In genomic region chr12:26845057-26845666, GRCh38 we compare ENCODE assay signal across 8 cellular contexts. TPM values are rescaled to one million over a fixed set of nuclear protein-coding genes. Genes with fewer than 3 reads are reported as not detected.
DNase-seq lines count a peak whose midpoint lies in the region; FAIRE-seq and TF ChIP-seq lines count a peak whose summit lies in the region.

No MANE protein-coding gene starts in this region.

- TF ChIP-seq CTCF in GM12873 (IDR thresholded peaks at IDR 0.05; ENCODE audit: insufficient read depth, low read depth, low read length, missing control alignments) (peak; percentile 30), fibroblast of lung (conservative IDR thresholded peaks at IDR 0.05 in 1 of 2, IDR thresholded peaks at IDR 0.05 in 1 of 2; ENCODE audit: low read depth in 1 of 2, low read length in 2 of 2) (peak; percentile 54 to 64), neutrophil (IDR thresholded peaks at IDR 0.05) (peak; percentile 32)

- H2AFZ ChIP-seq in fibroblast of lung (ENCODE audit: low read length), result no peak overlapping the region

- FAIRE-seq in A204.1 (lab: Jason Lieb, UNC), result peak; percentile 85

- H4K20me1 ChIP-seq in fibroblast of lung (ENCODE audit: control insufficient read depth, extremely low read depth, insufficient read depth, low read length), result no peaks in the 10 kb centered on the region

- no peak overlapping the region for H3K9ac ChIP-seq in fibroblast of lung (ENCODE audit: insufficient read depth, low read length)

- H3K4me2 ChIP-seq in fibroblast of lung (ENCODE audit: extremely low read depth, insufficient read depth, low read length), result peak overlapping the region; percentile 23

- H3K27ac ChIP-seq in SJSA1, result no peak overlapping the region
- H3K27ac ChIP-seq in fibroblast of lung (ENCODE audit: insufficient read depth, low read length), result no peak overlapping the region
- H3K27ac ChIP-seq in neutrophil, result no peak overlapping the region

- H3K36me3 ChIP-seq in SJSA1, result no peaks in the 10 kb centered on the region
- H3K36me3 ChIP-seq in fibroblast of lung (ENCODE audit: control insufficient read depth, insufficient read depth, low read length), result no peaks in the 10 kb centered on the region
- H3K36me3 ChIP-seq in neutrophil, result no peaks in the 10 kb centered on the region

- DNase-seq in SJSA1 (ENCODE audit: low read depth in 1 of 2, low spot score in 2 of 2), result peak; percentile 36 to 58
- peak; percentile 40 to 51 for DNase-seq in fibroblast of lung (ENCODE audit: low read depth in 2 of 2)
- no peak for DNase-seq in germinal center (ENCODE audit: low spot score)
- DNase-seq in NK-92 (lab: John Stamatoyannopoulos, UW; ENCODE audit: unreplicated experiment), result no peak
- no peak for DNase-seq in NCI-H128 (lab: John Stamatoyannopoulos, UW; ENCODE audit: unreplicated experiment)

- no peaks in the 10 kb centered on the region for H3K27me3 ChIP-seq in SJSA1 (replicated peaks)
- H3K27me3 ChIP-seq in fibroblast of lung (ENCODE audit: control insufficient read depth, insufficient read depth, low read length), result no peaks in the 10 kb centered on the region
- no peaks in the 10 kb centered on the region for H3K27me3 ChIP-seq in neutrophil

- H3K9me3 ChIP-seq in SJSA1 (replicated peaks) (no peaks in the 10 kb centered on the region), fibroblast of lung (ENCODE audit: control insufficient read depth, insufficient read depth, low read depth, low read length) (no peaks in the 10 kb centered on the region), neutrophil (no peaks in the 10 kb centered on the region)

- no peaks in the 10 kb centered on the region for H3K79me2 ChIP-seq in fibroblast of lung (ENCODE audit: control insufficient read depth, insufficient read depth, low read length)

- no peak overlapping the region for H3K4me3 ChIP-seq in SJSA1
- H3K4me3 ChIP-seq in fibroblast of lung (replicated peaks in 1 of 4; ENCODE audit: control extremely low read depth in 1 of 4, insufficient read depth in 1 of 4, low read depth in 3 of 4, low read length in 4 of 4), result no peak overlapping the region
- no peak overlapping the region for H3K4me3 ChIP-seq in neutrophil (ENCODE audit: low read depth in 1 of 2, low read length in 1 of 2)

- H3K4me1 ChIP-seq in SJSA1 (replicated peaks) (no peaks in the 10 kb centered on the region), fibroblast of lung (ENCODE audit: control insufficient read depth, extremely low read depth, insufficient read depth, low read length) (no peaks in the 10 kb centered on the region), neutrophil (ENCODE audit: control insufficient read depth in 1 of 2, insufficient read depth in 1 of 2, low read depth in 1 of 2, low read length in 1 of 2) (peaks cover 3 to 14% of the 10 kb centered on the region in 2 experiments)

RNA-seq across cellular contexts. Expression of gene ITPR2, which starts 12.2 kb away (rescaled TPM):
- 82.3 and 85.0 TPM in 2 replicates for total RNA-seq in SJSA1 (2014; rRNA removed; shearing (Covaris generic))
- 13.6 and 24.6 TPM in 2 replicates for total RNA-seq in fibroblast of lung
- polyA plus RNA-seq in fibroblast of lung, result 3.6 and 5.1 TPM in 2 replicates
- 2.9 and 3.4 TPM in 2 replicates for polyA plus RNA-seq in fibroblast of lung (2012)
- polyA minus RNA-seq in fibroblast of lung (ENCODE audit: low replicate concordance), result 5.1 and 5.7 TPM in 2 replicates

Comparison
In these comparisons a context has a peak if more than half of its experiments do, and no peak if none do; other contexts are left out.
1. DNase-seq: peak in SJSA1 (2 of 2) and fibroblast of lung (2 of 2); none in germinal center (single experiment), NK-92 (single experiment) and NCI-H128 (single experiment).
2. Peak in every context shown above with its lines, with median percentiles within 50 percentile points of each other: CTCF ChIP-seq.